In genomic region chr1:44045064-44045463, GRCh38 we compare ENCODE assay signal across 16 cellular contexts. TPM values are rescaled to one million over a fixed set of nuclear protein-coding genes. Genes with fewer than 3 reads are reported as not detected.
DNase-seq lines count a peak whose midpoint lies in the region; ATAC-seq and TF ChIP-seq lines count a peak whose summit lies in the region.
"Had no signal": no experiment of that assay in that cellular context is flagged by ENCODE, and none has a peak within 500 bp of the region (broad histone marks: within the 10 kb centered on the region; RNA-seq: fewer than 3 reads in every experiment).

No MANE protein-coding gene starts in this region.

- 83% methylated on average over 8 of the region's 9 CpGs; no CpG with 5 or more reads in 1 of the 2 experiments for WGBS in IMR-90 (ENCODE audit: extremely low coverage in 2 of 2, insufficient read length in 1 of 2), 2 experiments
- WGBS in suprapubic skin = 80% methylated on average over 9 of the region's 9 CpGs

- H2BK5ac ChIP-seq in IMR-90 (ENCODE audit: low read depth, low read length, poor library complexity, severe bottlenecking) = no peak overlapping the region

- H3K4me3 Mint-ChIP-seq in WTC11 (no peak overlapping the region), Calu3 (ENCODE audit: low read depth, unreplicated experiment) (no peak overlapping the region)
- H3K4me3 Mint-ChIP-seq: CD14-positive monocyte; CD4-positive, alpha-beta memory T cell; H9 had no signal

- dilution Hi-C loops in IMR-90 (cut with HindIII; ENCODE audit: low sequenced_read_pairs, unreplicated experiment) = no loop called here

- peaks cover 17% of the 10 kb centered on the region for H3K4me1 ChIP-seq in IMR-90 (ENCODE audit: control insufficient read depth, insufficient read depth, low read length)
- peaks cover 7% of the 10 kb centered on the region for H3K4me1 ChIP-seq in suprapubic skin

- no peak overlapping the region for H3K4me2 ChIP-seq in IMR-90 (ENCODE audit: low read depth, low read length)

- H3K36me3 Mint-ChIP-seq in WTC11 = no peaks in the 10 kb centered on the region
- H3K36me3 Mint-ChIP-seq in Calu3 (ENCODE audit: insufficient read depth, unreplicated experiment) = no peaks in the 10 kb centered on the region
- H3K36me3 Mint-ChIP-seq: CD14-positive monocyte; CD4-positive, alpha-beta memory T cell had no signal

- H3K18ac ChIP-seq in IMR-90 (ENCODE audit: low read depth, low read length) = no peak overlapping the region

- no peak for TF ChIP-seq CTCF in IMR-90 (conservative IDR thresholded peaks at IDR 0.05; ENCODE audit: low read depth, low read length)
- no peak for TF ChIP-seq CTCF in WTC11 (IDR thresholded peaks at IDR 0.05)
- no peak for TF ChIP-seq CTCF in suprapubic skin (IDR thresholded peaks at IDR 0.05)
- TF ChIP-seq CTCF in Calu3 (IDR thresholded peaks at IDR 0.05; ENCODE audit: unreplicated experiment) = no peak

- H3K9me1 ChIP-seq in IMR-90 (ENCODE audit: insufficient read depth, low read length) = peaks cover 18% of the 10 kb centered on the region

- H3K4me1 Mint-ChIP-seq in WTC11 = no peaks in the 10 kb centered on the region
- H3K4me1 Mint-ChIP-seq in Calu3 (ENCODE audit: low read depth, unreplicated experiment) = peaks cover 41% of the 10 kb centered on the region

- in situ Hi-C loops in IMR-90 (cut with MboI; ENCODE audit: low sequenced_read_pairs) = loop anchor here (5.0 kb wide), 1 partner anchor 38 kb away; no protein-coding TSS in a partner anchor

- intact Hi-C loops in IMR-90 (cut with micrococcal nuclease) = loop anchor here (5.0 kb wide), 2 partner anchors 167 to 338 kb away; partner anchors contain the start of genes DMAP1 and ST3GAL3
- intact Hi-C loops in Calu3 (cut with micrococcal nuclease; ENCODE audit: unreplicated experiment) = no loop called here

- H2AFZ ChIP-seq in IMR-90 (replicated peaks; ENCODE audit: low read length, poor library complexity) = no peak overlapping the region

- BruUV-seq in IMR-90 (replicated peaks; lab: Mats Ljungman, UMichigan) (no TSS peak), Calu3 (replicated peaks; lab: Mats Ljungman, UMichigan) (no TSS peak)

- H3K14ac ChIP-seq in IMR-90 (replicated peaks; ENCODE audit: low read depth, low read length) = no peak overlapping the region

- peak overlapping the region; percentile 29; the same call in 1 of the 2 replicates for H2BK20ac ChIP-seq in IMR-90 (ENCODE audit: low read depth, low read length)

- H4K20me1 ChIP-seq in IMR-90 (ENCODE audit: insufficient read depth, low read length) = peaks cover 3% of the 10 kb centered on the region; the same call in 1 of the 2 replicates

- no peak overlapping the region for H3K4ac ChIP-seq in IMR-90 (ENCODE audit: low read depth, low read length)

- no peak for TF ChIP-seq POLR2A in IMR-90 (IDR thresholded peaks at IDR 0.05; ENCODE audit: low read depth, low read length)
- TF ChIP-seq POLR2A in suprapubic skin (IDR thresholded peaks at IDR 0.05) = no peak

- H3K9ac ChIP-seq in IMR-90 (ENCODE audit: low read depth, low read length) = no peak overlapping the region

- H4K8ac ChIP-seq in IMR-90 (ENCODE audit: low read depth in 2 of 2, low read length in 2 of 2) = no peak overlapping the region

- H3K9me3 ChIP-seq in IMR-90 (ENCODE audit: control insufficient read depth, insufficient read depth, low read length) (no peaks in the 10 kb centered on the region), suprapubic skin (no peaks in the 10 kb centered on the region)
- H3K9me3 ChIP-seq: A549 had no signal

- H2AK9ac ChIP-seq in IMR-90 (replicated peaks; ENCODE audit: low read depth, low read length, poor library complexity) = no peak overlapping the region

- CTCF ChIA-PET in IMR-90 (lab: Yijun Ruan, JAX) = interaction anchor here (4.4 kb wide), 1 partner anchor 39 kb away, joined by 20 read pairs; no protein-coding TSS in a partner anchor
- CTCF ChIA-PET in WTC11 (lab: Charles Lee) = interaction anchor here (1.8 to 6.8 kb wide), 4 partner anchors 10 to 110 kb away, joined by 9 to 84 read pairs (median 10); no protein-coding TSS in a partner anchor
- CTCF ChIA-PET in Calu3 (lab: Charles Lee) = no interaction called here

- H2BK15ac ChIP-seq in IMR-90 (ENCODE audit: low read depth, low read length) = no peak overlapping the region

- no peak overlapping the region for H4K91ac ChIP-seq in IMR-90 (ENCODE audit: insufficient read depth, low read depth, low read length)

- DNase-seq in IMR-90 (no peak), WTC11 (ENCODE audit: low spot score) (peak; percentile 4), mesenteric fat pad (ENCODE audit: low spot score) (peak; percentile 41), suprapubic skin (ENCODE audit: low spot score in 2 of 2) (peak; percentile 43 to 72), Calu3 (no peak)
- DNase-seq: AML-193; CD4-positive, alpha-beta memory T cell; DMS79 treated with DMSO at 0.1 percent for 48 hours; GF-D8; H9 had no signal

- no peaks in the 10 kb centered on the region for H3K36me3 ChIP-seq in IMR-90 (ENCODE audit: control insufficient read depth, insufficient read depth, low read length)
- H3K36me3 ChIP-seq in suprapubic skin = no peaks in the 10 kb centered on the region

- H2BK120ac ChIP-seq in IMR-90 (ENCODE audit: low read depth, low read length) = no peak overlapping the region

- no peaks in the 10 kb centered on the region for H3K79me1 ChIP-seq in IMR-90 (ENCODE audit: low read depth in 1 of 2, low read length in 2 of 2)

- ATAC-seq in IMR-90 (ENCODE audit: low read depth) (no peak), WTC11 (no peak), GM18858 (IDR thresholded peaks at IDR 0.05; ENCODE audit: unreplicated experiment) (no peak), HG03469 (IDR thresholded peaks at IDR 0.05; ENCODE audit: unreplicated experiment) (no peak)
- ATAC-seq: A549, HepG2 had no signal

- H3K56ac ChIP-seq in IMR-90 (ENCODE audit: extremely low read depth, insufficient read depth, low read length) = no peak overlapping the region

- TF ChIP-seq RAD21 in IMR-90 (IDR thresholded peaks at IDR 0.05; ENCODE audit: low read length) = no peak

- POLR2A ChIA-PET in IMR-90 (lab: Charles Lee; ENCODE audit: unreplicated experiment) = no interaction called here
- POLR2A ChIA-PET in WTC11 (lab: Charles Lee) = interaction anchor here (1.5 kb wide), 1 partner anchor 25 kb away, joined by 5 read pairs; no protein-coding TSS in a partner anchor

- H3K27ac Mint-ChIP-seq in WTC11 (no peak overlapping the region), Calu3 (ENCODE audit: unreplicated experiment) (no peak overlapping the region)
- H3K27ac Mint-ChIP-seq: CD14-positive monocyte, H9 had no signal

- H3K4me3 ChIP-seq in IMR-90 (ENCODE audit: insufficient read depth, low read depth, low read length) = no peak overlapping the region
- no peak overlapping the region for H3K4me3 ChIP-seq in suprapubic skin
- H3K4me3 ChIP-seq: A549 had no signal

- no peaks in the 10 kb centered on the region for H3K27me3 ChIP-seq in IMR-90 (ENCODE audit: control insufficient read depth, insufficient read depth, low read length)
- no peaks in the 10 kb centered on the region for H3K27me3 ChIP-seq in suprapubic skin

- H2AK5ac ChIP-seq in IMR-90 (ENCODE audit: low read depth, low read length) = no peak overlapping the region

- peaks cover 22% of the 10 kb centered on the region for H3K27me3 Mint-ChIP-seq in WTC11 (ENCODE audit: low read depth)
- H3K27me3 Mint-ChIP-seq in Calu3 (ENCODE audit: unreplicated experiment) = no peaks in the 10 kb centered on the region

- H4K5ac ChIP-seq in IMR-90 (ENCODE audit: low read depth, low read length) = no peak overlapping the region

- no peak for TF ChIP-seq EP300 in suprapubic skin (IDR thresholded peaks at IDR 0.05)

- H3K9me3 Mint-ChIP-seq in WTC11 = no peaks in the 10 kb centered on the region
- H3K9me3 Mint-ChIP-seq in Calu3 (ENCODE audit: low read depth, unreplicated experiment) = no peaks in the 10 kb centered on the region
- H3K9me3 Mint-ChIP-seq: CD14-positive monocyte; CD4-positive, alpha-beta memory T cell; H9 had no signal

- H3K27ac ChIP-seq in IMR-90 (ENCODE audit: insufficient read depth, low read length) = no peak overlapping the region
- H3K27ac ChIP-seq in suprapubic skin = no peak overlapping the region
- H3K27ac ChIP-seq: 22Rv1 had no signal

- no peak overlapping the region for H3K23ac ChIP-seq in IMR-90 (ENCODE audit: low read depth, low read length)

TF ChIP-seq in IMR-90, 13 proteins besides CTCF, POLR2A, EP300 and RAD21:
- TF ChIP-seq CHD1 (IDR thresholded peaks at IDR 0.05; ENCODE audit: low read depth, low read length) = no peak
- TF ChIP-seq RFX5 (IDR thresholded peaks at IDR 0.05; ENCODE audit: low read depth, low read length) = no peak

TF ChIP-seq in WTC11, 78 proteins besides CTCF, POLR2A, EP300 and RAD21 (continues in another document):
- TF ChIP-seq CREB1 (CRISPR knock-in tag; IDR thresholded peaks at IDR 0.05) (no peak), ESRRA (CRISPR knock-in tag; IDR thresholded peaks at IDR 0.05; ENCODE audit: borderline replicate concordance) (no peak), CDX4 (CRISPR knock-in tag; IDR thresholded peaks at IDR 0.05; ENCODE audit: borderline replicate concordance) (no peak)

RNA-seq across cellular contexts. Expression of gene SLC6A9, which starts 13.8 kb away (rescaled TPM):
- total RNA-seq in IMR-90 (2012; rRNA removed) (1.9 and 2.0 TPM in 2 replicates), WTC11 (2021) (10.2 to 14.4 TPM (median 12.5 TPM) in 3 replicates), mesenteric fat pad (2.2 TPM), suprapubic skin (10 to 100 TPM; 59.2 to 95.4 (median 84.5) TPM), Calu3 (2022) (18.2 and 19.5 TPM in 2 replicates)
- polyA plus RNA-seq in IMR-90 (2012; rRNA removed) = 6.2 and 6.6 TPM in 2 replicates
- polyA plus RNA-seq in IMR-90 (2012; cell fraction: cytosol; rRNA removed) = 3.6 and 12.7 TPM in 2 replicates
- polyA plus RNA-seq in IMR-90 (2012; cell fraction: nucleus; rRNA removed; ENCODE audit: low replicate concordance) = 19.1 and 30.0 TPM in 2 replicates
- polyA plus RNA-seq: CD14-positive monocyte; CD4-positive, alpha-beta memory T cell had no signal

RNA-seq across cellular contexts. Expression of gene CCDC24, which starts 53.7 kb away (rescaled TPM):
- total RNA-seq in IMR-90 (2012; rRNA removed) (1.4 and 1.7 TPM in 2 replicates), WTC11 (2021) (12.1 to 20.1 TPM (median 19.2 TPM) in 3 replicates), mesenteric fat pad (3.9 TPM), suprapubic skin (1 to 10 TPM; 1.6 to 7.8 (median 3.7) TPM), Calu3 (2022) (19.7 and 20.2 TPM in 2 replicates)
- 4.3 and 4.6 TPM in 2 replicates for polyA plus RNA-seq in IMR-90 (2012; rRNA removed)
- 4.3 and 4.7 TPM in 2 replicates for polyA plus RNA-seq in IMR-90 (2012; cell fraction: cytosol; rRNA removed)
- polyA plus RNA-seq in IMR-90 (2012; cell fraction: nucleus; rRNA removed; ENCODE audit: low replicate concordance) = 11.7 and 31.3 TPM in 2 replicates

Comparison
In these comparisons a context has a peak if more than half of its experiments do, and no peak if none do; other contexts are left out.
1. DNase-seq: peak in WTC11 (single experiment), mesenteric fat pad (single experiment) and suprapubic skin (2 of 2); none in IMR-90 (single experiment) and Calu3 (single experiment).